Comparison of ENCODE assay signal across 8 cellular contexts in genomic region chr12:22032732-22033131, GRCh38.
"Had no signal": no experiment of that assay in that cellular context is flagged by ENCODE, and none has a peak within 500 bp of the region (broad histone marks: within the 10 kb centered on the region; RNA-seq: fewer than 3 reads in every experiment).

No MANE protein-coding gene starts in this region.

- H3K4me2 ChIP-seq: KMS-11 had no signal

- FAIRE-seq: HepG2, HTR-8/SVneo had no signal

- H3K27ac Mint-ChIP-seq: IgD-negative memory B cell had no signal

- ATAC-seq: HepG2 had no signal

- H3K4me3 Mint-ChIP-seq: IgD-negative memory B cell had no signal

- H3K9ac ChIP-seq: KMS-11 had no signal

- H3K36me3 Mint-ChIP-seq: IgD-negative memory B cell had no signal

- DNase-seq: IMR-90, KBM-7, KG1 had no signal

- H3K9me3 Mint-ChIP-seq: IgD-negative memory B cell had no signal

- H3K27ac ChIP-seq: HL-60, KMS-11 had no signal
